2 cellular contexts compared by ENCODE assay signal in the genomic region with DNA sequence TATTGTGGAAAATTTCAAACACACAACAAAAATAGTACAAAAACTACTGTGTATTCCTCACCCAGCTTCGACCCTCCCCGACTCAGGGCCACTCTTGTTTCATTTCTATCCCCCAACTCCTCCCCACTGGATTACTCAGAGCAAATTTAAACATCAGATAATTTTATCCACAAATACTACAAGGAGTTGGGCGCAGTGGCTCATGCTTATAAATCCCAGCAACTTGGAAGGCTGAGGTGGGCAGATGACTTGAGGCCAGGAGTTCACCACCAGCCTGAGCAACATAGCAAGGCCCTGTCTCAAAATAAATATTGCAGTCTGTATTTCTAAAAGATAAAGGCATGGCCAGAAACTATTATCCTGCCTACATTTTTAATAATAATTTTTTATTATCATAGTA.
TF ChIP-seq lines count a peak whose summit lies in the region.

No MANE protein-coding gene starts in this region.

TF ChIP-seq in liver, 16 proteins besides CTCF, POLR2A, EP300 and RAD21 (continued from another document):
- no peak for TF ChIP-seq REST (IDR thresholded peaks at IDR 0.05)
- TF ChIP-seq ZBTB33 (IDR thresholded peaks at IDR 0.05) = no peak
- TF ChIP-seq SP1 (IDR thresholded peaks at IDR 0.05) = no peak
TF ChIP-seq in liver: peak in this region for 0.

TF ChIP-seq in HepG2, 621 proteins besides CTCF, POLR2A, EP300 and RAD21 (continued from another document):
- TF ChIP-seq AGO1 (IDR thresholded peaks at IDR 0.05; ENCODE audit: low read depth, low read length, poor library complexity, severe bottlenecking) (no peak), ZNF121 (CRISPR knock-in tag; IDR thresholded peaks at IDR 0.05) (no peak)
